13 cellular contexts compared by ENCODE assay signal in the genomic region with DNA sequence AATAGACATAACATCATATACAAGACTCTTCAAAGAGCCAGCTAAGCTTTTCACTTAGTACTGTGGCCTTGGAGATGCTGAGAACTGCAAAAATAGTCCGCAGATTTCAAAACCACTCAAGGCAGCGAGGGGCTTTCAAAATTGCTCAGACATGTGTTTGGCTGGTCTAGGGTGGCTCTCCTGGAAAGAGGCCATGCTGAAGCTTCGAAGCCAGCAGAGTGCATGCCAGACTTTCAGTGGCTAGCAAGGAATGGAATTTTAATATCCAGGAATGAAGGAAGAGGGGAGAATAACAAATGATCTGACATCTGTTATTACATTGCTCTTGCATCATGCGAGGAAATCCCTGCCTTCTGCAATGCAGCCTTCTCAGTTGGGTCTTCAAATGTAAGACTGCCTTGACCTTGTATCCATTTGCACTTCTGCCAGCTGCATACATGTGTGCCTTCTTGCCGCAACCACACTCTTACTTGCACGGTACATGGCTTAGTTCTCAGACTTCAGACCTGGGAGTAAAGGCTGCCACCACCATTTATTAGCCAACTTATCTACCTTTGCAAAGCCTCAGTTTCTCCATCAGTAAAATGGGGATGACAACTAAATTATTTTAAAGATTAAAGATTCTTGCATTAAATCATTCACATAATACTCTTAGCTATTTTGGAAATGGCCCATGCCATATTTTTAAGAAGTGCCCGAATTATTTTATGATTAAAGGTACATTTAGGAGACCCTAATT. TPM values are rescaled to one million over a fixed set of nuclear protein-coding genes. Genes with fewer than 3 reads are reported as not detected.
A peak's percentile ranks its signal among the peaks of the same experiment; 100 is the strongest.
DNase-seq lines count a peak whose midpoint lies in the region; ATAC-seq and TF ChIP-seq lines count a peak whose summit lies in the region.
"Had no signal": no experiment of that assay in that cellular context is flagged by ENCODE, and none has a peak within 500 bp of the region (broad histone marks: within the 10 kb centered on the region; RNA-seq: fewer than 3 reads in every experiment).

No MANE protein-coding gene starts in this region.

- DNase-seq in AG20443 (ENCODE audit: low spot score) (peak; percentile 81), OCI-M1 (lab: John Stamatoyannopoulos, UW) (peak; percentile 29), fibroblast of mammary gland (ENCODE audit: low read depth) (peak; percentile 84), omental fat pad (ENCODE audit: low spot score) (no peak), NCI-H2196 treated with DMSO at 0.1 percent for 48 hours (lab: John Stamatoyannopoulos, UW; ENCODE audit: unreplicated experiment) (no peak), neural progenitor cell (ENCODE audit: low spot score) (no peak)
- no peak for DNase-seq in stimulated activated CD4-positive, alpha-beta T cell treated with anti-CD3 and anti-CD28 coated beads, Interleukin-1b, Interleukin-23, amount 100 ng/mL, for 48 hours
- DNase-seq in effector memory CD8-positive, alpha-beta T cell: no peak
- DNase-seq: activated gamma-delta T cell treated with Interleukin-2 at 50 U/mL for 16 hours; CD4-positive, CD25-positive, alpha-beta regulatory T cell; kidney glomerular epithelial cell had no signal

- no peaks in the 10 kb centered on the region for H3F3A ChIP-seq in neural progenitor cell (ENCODE audit: low read depth)

- peak; percentile 64 for ATAC-seq in omental fat pad (ENCODE audit: low FRiP score)
- no peak for ATAC-seq in effector memory CD8-positive, alpha-beta T cell (replicated peaks)

- H3K4me1 Mint-ChIP-seq in effector memory CD8-positive, alpha-beta T cell (ENCODE audit: low read depth in 2 of 2): no peaks in the 10 kb centered on the region
- no peaks in the 10 kb centered on the region for H3K4me1 Mint-ChIP-seq in neural progenitor cell
- H3K4me1 Mint-ChIP-seq: CD4-positive, CD25-positive, alpha-beta regulatory T cell had no signal

- H3K27me3 ChIP-seq in neural progenitor cell: no peaks in the 10 kb centered on the region
- H3K27me3 ChIP-seq: tibial artery had no signal

- no peaks in the 10 kb centered on the region for H3K4me1 ChIP-seq in neural progenitor cell
- H3K4me1 ChIP-seq: parathyroid adenoma had no signal

- H3K79me2 ChIP-seq in neural progenitor cell (ENCODE audit: low read depth): no peaks in the 10 kb centered on the region
- H3K79me2 ChIP-seq: parathyroid adenoma had no signal

- no peak overlapping the region for H2AFZ ChIP-seq in neural progenitor cell (replicated peaks)
- H2AFZ ChIP-seq: parathyroid adenoma had no signal

- H3K27ac ChIP-seq in neural progenitor cell: no peak overlapping the region
- H3K27ac ChIP-seq: parathyroid adenoma had no signal

- no peak overlapping the region for H3K4me3 ChIP-seq in fibroblast of mammary gland (ENCODE audit: control insufficient read depth, low read depth, low read length)
- no peak overlapping the region for H3K4me3 ChIP-seq in neural progenitor cell
- H3K4me3 ChIP-seq: tibial artery had no signal

- H3K36me3 ChIP-seq in neural progenitor cell: no peaks in the 10 kb centered on the region

- no peaks in the 10 kb centered on the region for H3K36me3 Mint-ChIP-seq in effector memory CD8-positive, alpha-beta T cell (ENCODE audit: insufficient read depth)
- no peaks in the 10 kb centered on the region for H3K36me3 Mint-ChIP-seq in neural progenitor cell
- H3K36me3 Mint-ChIP-seq: CD4-positive, CD25-positive, alpha-beta regulatory T cell had no signal

- no peak overlapping the region for H3K27ac Mint-ChIP-seq in effector memory CD8-positive, alpha-beta T cell
- H3K27ac Mint-ChIP-seq in neural progenitor cell: no peak overlapping the region
- H3K27ac Mint-ChIP-seq: CD4-positive, CD25-positive, alpha-beta regulatory T cell had no signal

- no peaks in the 10 kb centered on the region for H3K9me3 Mint-ChIP-seq in effector memory CD8-positive, alpha-beta T cell
- no peaks in the 10 kb centered on the region for H3K9me3 Mint-ChIP-seq in neural progenitor cell
- H3K9me3 Mint-ChIP-seq: CD4-positive, CD25-positive, alpha-beta regulatory T cell had no signal

- H3K9me3 ChIP-seq in neural progenitor cell (ENCODE audit: low read depth): no peaks in the 10 kb centered on the region
- H3K9me3 ChIP-seq: tibial artery had no signal

- no peak overlapping the region for H3K4me2 ChIP-seq in neural progenitor cell

- H4K20me1 ChIP-seq in neural progenitor cell (ENCODE audit: low read depth): no peaks in the 10 kb centered on the region

- H3K27me3 Mint-ChIP-seq in effector memory CD8-positive, alpha-beta T cell: peaks cover 25 to 28% of the 10 kb centered on the region in 2 donors
- peaks cover 3% of the 10 kb centered on the region for H3K27me3 Mint-ChIP-seq in neural progenitor cell (ENCODE audit: insufficient read depth, low read depth)

- H3K9ac ChIP-seq in neural progenitor cell: no peak overlapping the region
- H3K9ac ChIP-seq: parathyroid adenoma had no signal

- H3K4me3 Mint-ChIP-seq in effector memory CD8-positive, alpha-beta T cell: no peak overlapping the region
- no peak overlapping the region for H3K4me3 Mint-ChIP-seq in neural progenitor cell
- H3K4me3 Mint-ChIP-seq: CD4-positive, CD25-positive, alpha-beta regulatory T cell had no signal

- TF ChIP-seq CTCF in fibroblast of mammary gland (conservative IDR thresholded peaks at IDR 0.05; ENCODE audit: control insufficient read depth, insufficient read depth, low read depth, low read length) (no peak), omental fat pad (IDR thresholded peaks at IDR 0.05) (no peak), neural progenitor cell (IDR thresholded peaks at IDR 0.05) (no peak)

RNA-seq across cellular contexts. Expression of a gene that starts 55.9 kb away (rescaled TPM):
- total RNA-seq in omental fat pad (100 to 1,000 TPM in 2 of 4 donors, 10 to 100 TPM in 2; 50.0 to 263 (median 97.9) TPM), neural progenitor cell (ENCODE audit: low replicate concordance) (0.84 and 1.1 TPM in 2 replicates)
- total RNA-seq: CD4-positive, CD25-positive, alpha-beta regulatory T cell had no signal

Comparison
In these comparisons a context has a peak if more than half of its experiments do, and no peak if none do; other contexts are left out.
1. DNase-seq: peak in AG20443 (single experiment), OCI-M1 (single experiment) and fibroblast of mammary gland (single experiment); none in omental fat pad (single experiment), stimulated activated CD4-positive, alpha-beta T cell treated with anti-CD3 and anti-CD28 coated beads, Interleukin-1b, Interleukin-23, amount 100 ng/mL, for 48 hours (single experiment), effector memory CD8-positive, alpha-beta T cell (0 of 3), NCI-H2196 treated with DMSO at 0.1 percent for 48 hours (single experiment) and neural progenitor cell (single experiment).
2. RNA of a gene that starts 55.9 kb away (total RNA-seq): 50.0 to 263 TPM in omental fat pad; 0.84 to 1.1 TPM in neural progenitor cell; every median in the first group is over 10 times any median in the second.